9 cellular contexts compared by ENCODE assay signal in the genomic region with DNA sequence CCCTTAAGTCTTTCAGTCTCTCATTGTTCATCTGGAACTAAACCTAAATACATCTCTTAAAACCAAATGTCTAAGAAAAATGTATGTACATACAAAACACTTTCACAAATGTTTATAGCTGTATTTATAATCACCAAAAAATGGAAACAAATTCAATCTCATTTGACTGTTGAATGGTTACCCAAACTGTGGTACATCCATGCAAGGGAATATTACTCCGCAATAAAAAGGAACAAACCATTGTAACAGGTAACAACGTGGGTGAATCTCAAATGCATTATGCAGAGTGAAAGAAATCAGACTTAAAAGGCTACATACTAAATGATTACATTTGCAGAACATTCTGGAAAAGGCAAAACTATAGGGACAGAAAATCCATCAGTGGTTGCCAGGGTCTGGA.
"Had no signal": no experiment of that assay in that cellular context is flagged by ENCODE, and none has a peak within 500 bp of the region (broad histone marks: within the 10 kb centered on the region; RNA-seq: fewer than 3 reads in every experiment).

No MANE protein-coding gene starts in this region.

- H3K4me1 Mint-ChIP-seq: IgD-negative memory B cell had no signal

- FAIRE-seq: HepG2, HTR-8/SVneo, K562 had no signal

- H3K27ac ChIP-seq: HL-60, KMS-11 had no signal

- H3K4me2 ChIP-seq: KMS-11 had no signal

- ATAC-seq: HepG2, K562 had no signal

- H3K4me3 Mint-ChIP-seq: IgD-negative memory B cell had no signal

- DNase-seq: IMR-90, KBM-7, KG1 had no signal

- H3K4me3 ChIP-seq: K562 had no signal

- H3K27me3 Mint-ChIP-seq: IgD-negative memory B cell had no signal

- H3K9ac ChIP-seq: KMS-11 had no signal
